Comparison of ENCODE assay signal across 17 cellular contexts in the genomic region with DNA sequence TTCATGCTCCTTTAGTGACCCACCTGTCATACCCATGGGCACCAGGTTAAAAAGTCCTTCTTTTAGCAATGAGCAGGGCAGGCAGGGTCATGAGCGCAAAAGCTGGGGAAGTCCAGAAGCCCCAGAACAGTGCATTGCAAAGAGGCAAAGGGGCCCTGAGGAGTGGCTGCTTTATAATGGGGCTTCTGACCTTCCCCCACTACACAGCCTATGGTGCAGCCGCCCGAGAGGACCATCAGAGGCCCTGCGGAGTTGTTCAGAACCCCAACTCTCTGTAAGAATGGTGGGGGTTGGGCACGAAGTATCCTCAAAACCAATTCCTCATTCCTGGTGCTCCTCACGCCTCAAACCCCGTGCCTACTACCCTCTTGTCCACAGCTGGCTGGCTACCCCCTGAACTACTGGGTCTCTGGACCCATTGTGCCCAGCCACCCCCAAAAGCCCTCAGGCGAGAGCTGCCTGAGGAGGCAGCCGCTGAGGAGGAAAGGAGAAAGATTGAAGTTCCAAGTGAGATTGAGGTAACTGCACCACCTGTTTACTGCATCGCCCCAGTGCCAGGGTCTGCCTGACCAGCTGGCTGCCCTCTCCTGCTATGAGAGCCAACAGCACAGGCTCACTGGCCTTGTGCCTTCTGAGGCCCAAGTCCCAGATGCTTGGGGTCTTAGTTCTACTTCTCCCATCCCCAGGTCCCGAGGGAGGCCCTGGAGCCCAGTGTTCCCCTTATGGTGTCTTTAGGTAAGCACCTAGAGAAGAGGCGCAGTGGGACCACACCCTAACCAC. TPM values are rescaled to one million over a fixed set of nuclear protein-coding genes. Genes with fewer than 3 reads are reported as not detected.
DNase-seq lines count a peak whose midpoint lies in the region; ATAC-seq and TF ChIP-seq lines count a peak whose summit lies in the region.
"Had no signal": no experiment of that assay in that cellular context is flagged by ENCODE, and none has a peak within 500 bp of the region (broad histone marks: within the 10 kb centered on the region; RNA-seq: fewer than 3 reads in every experiment).

No MANE protein-coding gene starts in this region.

- TF ChIP-seq EP300 in gastroesophageal sphincter (IDR thresholded peaks at IDR 0.05): no peak

- intact Hi-C loops in activated CD4-positive, alpha-beta T cell treated with anti-CD3 and anti-CD28 coated beads, Interleukin-2, amount 10 ng/mL, durations not matched to agents 24 days and 14 days (cut with micrococcal nuclease): no loop called here

- H3K4me3 Mint-ChIP-seq in activated CD4-positive, alpha-beta T cell treated with anti-CD3 and anti-CD28 coated beads, Interleukin-2, amount 10 ng/mL, durations not matched to agents 24 days and 14 days: no peak overlapping the region
- H3K4me3 Mint-ChIP-seq in stimulated activated naive B cell treated with anti-CD40 and anti-IgM and Interleukin-4, amounts not matched to agents 10 μg/mL and 1 μg/mL and 100 μg/mL, for 72 hours: no peak overlapping the region
- H3K4me3 Mint-ChIP-seq: CD8-positive, alpha-beta memory T cell; naive B cell had no signal

- 80 to 100% methylated on average over 1 of the region's 12 CpGs for WGBS in gastroesophageal sphincter (ENCODE audit: low coverage in 1 of 2), 2 donors

- peaks cover 5% of the 10 kb centered on the region for H3K4me1 Mint-ChIP-seq in activated CD4-positive, alpha-beta T cell treated with anti-CD3 and anti-CD28 coated beads, Interleukin-2, amount 10 ng/mL, durations not matched to agents 24 days and 14 days
- peaks cover 14 to 24% of the 10 kb centered on the region in 2 donors for H3K4me1 Mint-ChIP-seq in stimulated activated naive B cell treated with anti-CD40 and anti-IgM and Interleukin-4, amounts not matched to agents 10 μg/mL and 1 μg/mL and 100 μg/mL, for 72 hours

- H3K36me3 Mint-ChIP-seq in activated CD4-positive, alpha-beta T cell treated with anti-CD3 and anti-CD28 coated beads, Interleukin-2, amount 10 ng/mL, durations not matched to agents 24 days and 14 days (ENCODE audit: low read depth): peaks cover 66% of the 10 kb centered on the region
- peaks cover 42 to 55% of the 10 kb centered on the region in 2 donors for H3K36me3 Mint-ChIP-seq in stimulated activated naive B cell treated with anti-CD40 and anti-IgM and Interleukin-4, amounts not matched to agents 10 μg/mL and 1 μg/mL and 100 μg/mL, for 72 hours

- no peaks in the 10 kb centered on the region for H3K9me3 Mint-ChIP-seq in activated CD4-positive, alpha-beta T cell treated with anti-CD3 and anti-CD28 coated beads, Interleukin-2, amount 10 ng/mL, durations not matched to agents 24 days and 14 days
- no peaks in the 10 kb centered on the region for H3K9me3 Mint-ChIP-seq in stimulated activated naive B cell treated with anti-CD40 and anti-IgM and Interleukin-4, amounts not matched to agents 10 μg/mL and 1 μg/mL and 100 μg/mL, for 72 hours
- H3K9me3 Mint-ChIP-seq: CD8-positive, alpha-beta memory T cell; naive B cell had no signal

- no peaks in the 10 kb centered on the region for H3K9me3 ChIP-seq in gastroesophageal sphincter
- H3K9me3 ChIP-seq: left lung, upper lobe of left lung had no signal

- TF ChIP-seq CTCF in gastroesophageal sphincter (IDR thresholded peaks at IDR 0.05): no peak

- peaks cover 0 to 74% of the 10 kb centered on the region in 2 donors for H3K36me3 ChIP-seq in gastroesophageal sphincter

- no peak overlapping the region for H3K4me3 ChIP-seq in gastroesophageal sphincter
- H3K4me3 ChIP-seq: dorsolateral prefrontal cortex, left lung, SK-N-MC, upper lobe of left lung had no signal

- H3K27me3 ChIP-seq in gastroesophageal sphincter: no peaks in the 10 kb centered on the region
- H3K27me3 ChIP-seq: brain microvascular endothelial cell, dorsolateral prefrontal cortex, left lung, upper lobe of left lung had no signal

- DNase-seq in activated CD4-positive, alpha-beta T cell treated with anti-CD3 and anti-CD28 coated beads, Interleukin-2, amount 10 ng/mL, durations not matched to agents 24 days and 14 days: peak; percentile 55
- no peak for DNase-seq in activated CD4-positive, alpha-beta T cell treated with anti-CD3 and anti-CD28 coated beads, Interleukin-2, amount 50 U/mL, for 4 hours
- DNase-seq in stimulated activated naive B cell treated with anti-CD40 and anti-IgM and Interleukin-4, amounts not matched to agents 10 μg/mL and 1 μg/mL and 100 μg/mL, for 72 hours: no peak
- no peak for DNase-seq in T-helper 1 cell
- DNase-seq: activated naive CD4-positive, alpha-beta T cell; brain microvascular endothelial cell; CD8-positive, alpha-beta memory T cell; dorsolateral prefrontal cortex; naive B cell; NCI-H146; NCI-H446 treated with DMSO at 0.1 percent for 48 hours; stimulated activated CD4-positive, alpha-beta T cell treated with anti-CD3 and anti-CD28 coated beads, Interleukin-1b, Interleukin-23, amount 100 ng/mL, for 48 hours had no signal

- H3K27ac Mint-ChIP-seq in activated CD4-positive, alpha-beta T cell treated with anti-CD3 and anti-CD28 coated beads, Interleukin-2, amount 10 ng/mL, durations not matched to agents 24 days and 14 days: no peak overlapping the region
- H3K27ac Mint-ChIP-seq in stimulated activated naive B cell treated with anti-CD40 and anti-IgM and Interleukin-4, amounts not matched to agents 10 μg/mL and 1 μg/mL and 100 μg/mL, for 72 hours: peak overlapping the region; percentile 79

- TF ChIP-seq POLR2A in gastroesophageal sphincter (IDR thresholded peaks at IDR 0.05): no peak

- peaks cover 0 to 14% (median 4%) of the 10 kb centered on the region in 3 donors for H3K4me1 ChIP-seq in gastroesophageal sphincter
- H3K4me1 ChIP-seq: left lung, upper lobe of left lung had no signal

- H3K27me3 Mint-ChIP-seq in activated CD4-positive, alpha-beta T cell treated with anti-CD3 and anti-CD28 coated beads, Interleukin-2, amount 10 ng/mL, durations not matched to agents 24 days and 14 days: no peaks in the 10 kb centered on the region
- H3K27me3 Mint-ChIP-seq in stimulated activated naive B cell treated with anti-CD40 and anti-IgM and Interleukin-4, amounts not matched to agents 10 μg/mL and 1 μg/mL and 100 μg/mL, for 72 hours: no peaks in the 10 kb centered on the region
- H3K27me3 Mint-ChIP-seq: CD8-positive, alpha-beta memory T cell; naive B cell had no signal

- ATAC-seq in gastroesophageal sphincter: no peak
- no peak for ATAC-seq in stimulated activated naive B cell treated with anti-CD40 and anti-IgM and Interleukin-4, amounts not matched to agents 10 μg/mL and 1 μg/mL and 100 μg/mL, for 72 hours (replicated peaks)
- ATAC-seq in GM18870 (IDR thresholded peaks at IDR 0.05; ENCODE audit: unreplicated experiment): no peak
- ATAC-seq: left lung had no signal

- peak overlapping the region in 3 of 4 donors; percentile 69 to 74 (median 74) for H3K27ac ChIP-seq in gastroesophageal sphincter
- H3K27ac ChIP-seq: brain microvascular endothelial cell, left lung, SK-N-MC, upper lobe of left lung had no signal

RNA-seq across cellular contexts. Expression of a gene that starts 6.7 kb away (rescaled TPM):
- 33.8 and 34.3 TPM in 2 replicates for total RNA-seq in activated CD4-positive, alpha-beta T cell treated with anti-CD3 and anti-CD28 coated beads, Interleukin-2, amount 10 ng/mL, durations not matched to agents 24 days and 14 days
- total RNA-seq in gastroesophageal sphincter: 1 to 10 TPM; 1.6 to 8.2 (median 6.8) TPM

RNA-seq across cellular contexts. Expression of a gene that starts 10.0 kb away (rescaled TPM):
- total RNA-seq in activated CD4-positive, alpha-beta T cell treated with anti-CD3 and anti-CD28 coated beads, Interleukin-2, amount 10 ng/mL, durations not matched to agents 24 days and 14 days: 107 and 112 TPM in 2 replicates
- 10 to 100 TPM; 16.8 to 31.6 (median 27.0) TPM for total RNA-seq in gastroesophageal sphincter

RNA-seq across cellular contexts. Expression of a gene that starts 16.7 kb away (rescaled TPM):
- 35.1 and 36.4 TPM in 2 replicates for total RNA-seq in activated CD4-positive, alpha-beta T cell treated with anti-CD3 and anti-CD28 coated beads, Interleukin-2, amount 10 ng/mL, durations not matched to agents 24 days and 14 days
- total RNA-seq in gastroesophageal sphincter: 10 to 100 TPM; 34.7 to 53.3 (median 45.0) TPM

RNA-seq across cellular contexts. Expression of a gene that starts 17.5 kb away (rescaled TPM):
- total RNA-seq in activated CD4-positive, alpha-beta T cell treated with anti-CD3 and anti-CD28 coated beads, Interleukin-2, amount 10 ng/mL, durations not matched to agents 24 days and 14 days: 138 and 159 TPM in 2 replicates
- 10 to 100 TPM; 61.3 to 80.1 (median 68.1) TPM for total RNA-seq in gastroesophageal sphincter

RNA-seq across cellular contexts. Expression of a gene that starts 26.9 kb away (rescaled TPM):
- total RNA-seq in activated CD4-positive, alpha-beta T cell treated with anti-CD3 and anti-CD28 coated beads, Interleukin-2, amount 10 ng/mL, durations not matched to agents 24 days and 14 days: 0.26 and 0.36 TPM in 2 replicates
- under 1 TPM in 1 of 4 donors, not detected in 3; 0.40 TPM for total RNA-seq in gastroesophageal sphincter
